ENCODE assay signal across 16 cellular contexts in the genomic region with DNA sequence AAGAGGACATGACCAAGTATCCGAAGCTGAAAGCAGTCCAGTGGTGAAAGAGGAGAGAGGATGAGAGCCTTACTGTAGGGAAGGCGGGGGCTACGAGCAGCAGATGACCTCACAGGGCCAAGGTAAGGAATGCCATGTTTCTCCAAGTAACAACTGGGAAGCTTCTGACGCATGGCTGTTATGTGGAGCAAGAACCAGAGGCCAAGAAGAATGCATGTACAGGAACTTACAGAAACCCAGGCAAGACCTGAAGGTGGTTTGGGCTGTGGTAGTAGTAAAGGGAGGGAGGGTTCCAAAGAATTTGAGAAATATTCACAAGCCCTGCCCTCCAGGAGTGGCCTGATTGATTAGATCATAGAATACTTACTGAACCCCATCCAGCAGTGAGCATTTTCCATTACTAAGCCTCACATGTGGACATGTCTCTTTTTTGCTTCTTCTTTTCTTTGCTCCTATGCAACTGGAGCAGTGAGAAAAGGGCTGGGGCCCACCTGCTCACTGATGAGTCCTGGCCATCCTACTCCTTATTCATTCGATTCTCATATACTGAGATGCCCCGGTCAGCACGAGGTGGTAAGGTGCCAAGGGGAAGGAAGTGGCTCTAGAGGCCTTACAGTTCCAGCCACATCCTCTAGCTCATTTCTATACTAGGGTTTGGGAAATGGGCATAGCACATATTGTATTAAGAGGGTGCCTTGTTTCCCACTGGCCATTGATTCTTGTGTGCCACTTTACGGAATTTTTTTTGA. TPM values are rescaled to one million over a fixed set of nuclear protein-coding genes. Genes with fewer than 3 reads are reported as not detected.
DNase-seq lines count a peak whose midpoint lies in the region; ATAC-seq and TF ChIP-seq lines count a peak whose summit lies in the region.
"Had no signal": no experiment of that assay in that cellular context is flagged by ENCODE, and none has a peak within 500 bp of the region (broad histone marks: within the 10 kb centered on the region; RNA-seq: fewer than 3 reads in every experiment).

No MANE protein-coding gene starts in this region.

- no peak overlapping the region for H3K4me3 Mint-ChIP-seq in GM23338
- no peak overlapping the region for H3K4me3 Mint-ChIP-seq in effector memory CD8-positive, alpha-beta T cell
- H3K4me3 Mint-ChIP-seq in nephron progenitor cell, result no peak overlapping the region
- H3K4me3 Mint-ChIP-seq: stimulated activated naive CD8-positive, alpha-beta T cell treated with anti-CD3 and anti-CD28 coated beads, Interleukin-15, Interleukin-2, amounts not matched to agents 100 ng/mL and 50 ng/mL, for 24 hours had no signal

- no peaks in the 10 kb centered on the region for H3K9me2 ChIP-seq in GM23338 (ENCODE audit: insufficient read depth)

- no peak overlapping the region for H2AFZ ChIP-seq in GM23338

- H3K27ac Mint-ChIP-seq in GM23338 (no peak overlapping the region), nephron progenitor cell (peak overlapping the region; percentile 80)
- peak overlapping the region; percentile 57 to 72 for H3K27ac Mint-ChIP-seq in effector memory CD8-positive, alpha-beta T cell
- H3K27ac Mint-ChIP-seq: stimulated activated naive CD8-positive, alpha-beta T cell treated with anti-CD3 and anti-CD28 coated beads, Interleukin-15, Interleukin-2, amounts not matched to agents 100 ng/mL and 50 ng/mL, for 24 hours had no signal

- ATAC-seq in GM23338, result no peak; the same call in 2 of the 3 replicates
- ATAC-seq in effector memory CD8-positive, alpha-beta T cell (replicated peaks), result no peak
- no peak for ATAC-seq in HG02763 (IDR thresholded peaks at IDR 0.05; ENCODE audit: unreplicated experiment)
- no peak for ATAC-seq in GM18909 (IDR thresholded peaks at IDR 0.05; ENCODE audit: poor library complexity, unreplicated experiment)
- ATAC-seq: activated CD4-positive, CD25-positive, alpha-beta regulatory T cell treated with anti-CD3 and anti-CD28 coated beads, Interleukin-2, amount 50 U/mL, for 24 hours had no signal

- H3K27ac ChIP-seq in GM23338 (ENCODE audit: low read depth), result no peak overlapping the region
- H3K27ac ChIP-seq: vagina had no signal

- no peaks in the 10 kb centered on the region for H3K9me3 Mint-ChIP-seq in GM23338
- no peaks in the 10 kb centered on the region for H3K9me3 Mint-ChIP-seq in effector memory CD8-positive, alpha-beta T cell
- no peaks in the 10 kb centered on the region for H3K9me3 Mint-ChIP-seq in nephron progenitor cell
- H3K9me3 Mint-ChIP-seq: CD4-positive, CD25-positive, alpha-beta regulatory T cell; stimulated activated naive CD8-positive, alpha-beta T cell treated with anti-CD3 and anti-CD28 coated beads, Interleukin-15, Interleukin-2, amounts not matched to agents 100 ng/mL and 50 ng/mL, for 24 hours had no signal

- H3F3A ChIP-seq in GM23338 (replicated peaks; ENCODE audit: low read depth), result 0 out of 2 replicates have a peak, but pooled peaks cover 7% of the 10 kb centered on the region

- H3K36me3 Mint-ChIP-seq in GM23338 (ENCODE audit: low read depth) (no peaks in the 10 kb centered on the region), nephron progenitor cell (ENCODE audit: low read depth) (no peaks in the 10 kb centered on the region)
- peaks cover 3% of the 10 kb centered on the region for H3K36me3 Mint-ChIP-seq in effector memory CD8-positive, alpha-beta T cell (ENCODE audit: insufficient read depth)
- H3K36me3 Mint-ChIP-seq: CD4-positive, CD25-positive, alpha-beta regulatory T cell had no signal

- H3K27me3 Mint-ChIP-seq in GM23338 (ENCODE audit: insufficient read depth, low read depth, poor library complexity) (peaks cover 1% of the 10 kb centered on the region), nephron progenitor cell (ENCODE audit: low read depth, poor library complexity) (peaks cover 3% of the 10 kb centered on the region)
- no peaks in the 10 kb centered on the region for H3K27me3 Mint-ChIP-seq in effector memory CD8-positive, alpha-beta T cell
- H3K27me3 Mint-ChIP-seq: CD4-positive, CD25-positive, alpha-beta regulatory T cell; stimulated activated naive CD8-positive, alpha-beta T cell treated with anti-CD3 and anti-CD28 coated beads, Interleukin-15, Interleukin-2, amounts not matched to agents 100 ng/mL and 50 ng/mL, for 24 hours had no signal

- no peak overlapping the region for H3K4me2 ChIP-seq in GM23338

- H3K27me3 ChIP-seq in GM23338 (ENCODE audit: insufficient read depth), result no peaks in the 10 kb centered on the region
- H3K27me3 ChIP-seq: vagina had no signal

- peaks cover 13% of the 10 kb centered on the region for H3K4me1 ChIP-seq in GM23338 (ENCODE audit: insufficient read depth)
- H3K4me1 ChIP-seq: vagina had no signal

- no peak overlapping the region for H3K4me3 ChIP-seq in GM23338
- H3K4me3 ChIP-seq: vagina had no signal

- H3K79me2 ChIP-seq in GM23338 (replicated peaks; ENCODE audit: insufficient read depth), result no peaks in the 10 kb centered on the region

- DNase-seq in EH (ENCODE audit: low read depth) (peak; percentile 65), GM23338 (ENCODE audit: low spot score) (peak; percentile 8), nephron progenitor cell (no peak), OCI-M2 (lab: John Stamatoyannopoulos, UW; ENCODE audit: unreplicated experiment) (no peak)
- no peak for DNase-seq in effector memory CD8-positive, alpha-beta T cell
- DNase-seq: activated T-cell treated with anti-CD3 and anti-CD28 coated beads for 4 hours; CD4-positive, CD25-positive, alpha-beta regulatory T cell; head of caudate nucleus; NCI-H2029; NCI-H526; small intestine had no signal

- no peak for TF ChIP-seq CTCF in GM23338 (conservative IDR thresholded peaks at IDR 0.05; ENCODE audit: low read depth in 2 of 2)
- TF ChIP-seq CTCF in nephron progenitor cell (IDR thresholded peaks at IDR 0.05), result no peak

- H3K36me3 ChIP-seq in GM23338 (ENCODE audit: insufficient read depth), result no peaks in the 10 kb centered on the region
- H3K36me3 ChIP-seq: vagina had no signal

- H3K4me1 Mint-ChIP-seq in GM23338 (peaks cover 18% of the 10 kb centered on the region), nephron progenitor cell (peaks cover 14% of the 10 kb centered on the region)
- H3K4me1 Mint-ChIP-seq in effector memory CD8-positive, alpha-beta T cell (ENCODE audit: low read depth in 2 of 2), result peaks cover 9 to 13% of the 10 kb centered on the region in 2 donors

- H4K20me1 ChIP-seq in GM23338 (replicated peaks; ENCODE audit: insufficient read depth), result no peaks in the 10 kb centered on the region

TF ChIP-seq in GM23338, 12 proteins besides CTCF, POLR2A, EP300 and RAD21 (continues in another document):
- TF ChIP-seq, protein P1, sequence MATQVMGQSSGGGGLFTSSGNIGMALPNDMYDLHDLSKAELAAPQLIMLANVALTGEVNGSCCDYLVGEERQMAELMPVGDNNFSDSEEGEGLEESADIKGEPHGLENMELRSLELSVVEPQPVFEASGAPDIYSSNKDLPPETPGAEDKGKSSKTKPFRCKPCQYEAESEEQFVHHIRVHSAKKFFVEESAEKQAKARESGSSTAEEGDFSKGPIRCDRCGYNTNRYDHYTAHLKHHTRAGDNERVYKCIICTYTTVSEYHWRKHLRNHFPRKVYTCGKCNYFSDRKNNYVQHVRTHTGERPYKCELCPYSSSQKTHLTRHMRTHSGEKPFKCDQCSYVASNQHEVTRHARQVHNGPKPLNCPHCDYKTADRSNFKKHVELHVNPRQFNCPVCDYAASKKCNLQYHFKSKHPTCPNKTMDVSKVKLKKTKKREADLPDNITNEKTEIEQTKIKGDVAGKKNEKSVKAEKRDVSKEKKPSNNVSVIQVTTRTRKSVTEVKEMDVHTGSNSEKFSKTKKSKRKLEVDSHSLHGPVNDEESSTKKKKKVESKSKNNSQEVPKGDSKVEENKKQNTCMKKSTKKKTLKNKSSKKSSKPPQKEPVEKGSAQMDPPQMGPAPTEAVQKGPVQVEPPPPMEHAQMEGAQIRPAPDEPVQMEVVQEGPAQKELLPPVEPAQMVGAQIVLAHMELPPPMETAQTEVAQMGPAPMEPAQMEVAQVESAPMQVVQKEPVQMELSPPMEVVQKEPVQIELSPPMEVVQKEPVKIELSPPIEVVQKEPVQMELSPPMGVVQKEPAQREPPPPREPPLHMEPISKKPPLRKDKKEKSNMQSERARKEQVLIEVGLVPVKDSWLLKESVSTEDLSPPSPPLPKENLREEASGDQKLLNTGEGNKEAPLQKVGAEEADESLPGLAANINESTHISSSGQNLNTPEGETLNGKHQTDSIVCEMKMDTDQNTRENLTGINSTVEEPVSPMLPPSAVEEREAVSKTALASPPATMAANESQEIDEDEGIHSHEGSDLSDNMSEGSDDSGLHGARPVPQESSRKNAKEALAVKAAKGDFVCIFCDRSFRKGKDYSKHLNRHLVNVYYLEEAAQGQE (IDR thresholded peaks at IDR 0.05; ENCODE audit: unreplicated experiment), result no peak
- TF ChIP-seq STAT1 (IDR thresholded peaks at IDR 0.05; ENCODE audit: unreplicated experiment) (no peak), NANOG (IDR thresholded peaks at IDR 0.05; ENCODE audit: borderline replicate concordance) (no peak), POLR2AphosphoS5 (IDR thresholded peaks at IDR 0.05; ENCODE audit: low read depth) (no peak), JUNB (IDR thresholded peaks at IDR 0.05; ENCODE audit: unreplicated experiment) (no peak), CREB1 (CRISPR knock-in tag; IDR thresholded peaks at IDR 0.05; ENCODE audit: low read depth) (no peak)

RNA-seq across cellular contexts. Expression of gene SLC12A8, which starts 8.3 kb away (rescaled TPM):
- 10.1 and 15.9 TPM in 2 replicates for total RNA-seq in GM23338 (2014; rRNA removed; shearing (Covaris generic))
- polyA plus RNA-seq in GM23338 (2016; fragmentation: Nextera tagmentation; extraction: Ambion mirVana), result 4.6 and 6.9 TPM in 2 replicates
- total RNA-seq: CD4-positive, CD25-positive, alpha-beta regulatory T cell had no signal
- polyA plus RNA-seq: CD4-positive, CD25-positive, alpha-beta regulatory T cell had no signal

Comparison
In these comparisons a context has a peak if more than half of its experiments do, and no peak if none do; other contexts are left out.
1. DNase-seq: peak in EH (single experiment) and GM23338 (single experiment); none in effector memory CD8-positive, alpha-beta T cell (0 of 3), nephron progenitor cell (single experiment) and OCI-M2 (single experiment).